Comparison of ENCODE assay signal across 22 cellular contexts in the genomic region with DNA sequence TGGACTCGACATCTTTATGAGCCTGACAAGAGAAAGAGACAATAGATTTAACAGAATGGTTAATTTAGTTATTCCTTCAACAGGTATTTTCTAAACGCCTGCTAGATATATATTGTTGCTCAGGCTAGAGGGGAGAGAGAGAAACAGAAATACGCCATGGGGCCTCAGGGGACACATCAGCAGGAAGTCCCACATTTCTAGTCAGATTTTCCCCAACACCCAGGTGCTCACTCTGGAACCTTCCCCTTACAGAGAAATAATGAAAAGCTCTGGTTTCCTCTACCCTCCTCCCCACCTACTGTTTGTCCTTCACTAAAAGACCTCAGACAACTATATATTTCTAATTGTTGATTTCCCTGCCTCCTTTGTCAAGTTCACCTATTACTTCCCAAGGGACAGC.
"Had no signal": no experiment of that assay in that cellular context is flagged by ENCODE, and none has a peak within 500 bp of the region (broad histone marks: within the 10 kb centered on the region; RNA-seq: fewer than 3 reads in every experiment).

No MANE protein-coding gene starts in this region.

- DNase-seq: activated CD4-positive, alpha-beta memory T cell treated with anti-CD3 and anti-CD28 coated beads for 36 hours; activated CD4-positive, alpha-beta T cell treated with anti-CD3 and anti-CD28 coated beads, Interleukin-2, amount 10 ng/mL, durations not matched to agents 7 days and 5 days; activated CD8-positive, alpha-beta memory T cell treated with anti-CD3 and anti-CD28 coated beads, Interleukin-2, amount 50 U/mL, for 4 hours; activated gamma-delta T cell treated with Interleukin-2 at 50 U/mL for 16 hours; activated naive CD4-positive, alpha-beta T cell treated with anti-CD3 and anti-CD28 coated beads, Interleukin-2, amount 50 U/mL, for 16 hours; activated naive CD8-positive, alpha-beta T cell treated with anti-CD3 and anti-CD28 coated beads, Interleukin-2, amount 10 ng/mL, durations not matched to agents 7 days and 5 days; activated T-cell treated with anti-CD3 and anti-CD28 coated beads, Interleukin-2, amount 50 U/mL, for 72 hours; adrenal gland; anterior cingulate cortex; cerebellar nuclear complex; NCI-H1105 treated with DMSO at 0.1 percent for 48 hours; NCI-H1436 treated with DMSO at 0.1 percent for 48 hours; NCI-H187; NCI-H2081; NCI-H510A treated with DMSO at 0.1 percent for 48 hours; PC-3; SHP77; SW 1271 had no signal

- H3K4me3 ChIP-seq: adrenal gland, SJSA1 had no signal

- H3K9me3 Mint-ChIP-seq: activated CD4-positive, alpha-beta memory T cell treated with anti-CD3 and anti-CD28 coated beads for 36 hours; activated CD4-positive, alpha-beta T cell treated with anti-CD3 and anti-CD28 coated beads, Interleukin-2, amount 10 ng/mL, durations not matched to agents 7 days and 5 days; activated naive CD8-positive, alpha-beta T cell treated with anti-CD3 and anti-CD28 coated beads, Interleukin-2, amount 10 ng/mL, durations not matched to agents 7 days and 5 days; activated T-cell treated with anti-CD3 and anti-CD28 coated beads, Interleukin-2, amount 50 U/mL, for 72 hours; activated T-helper 2 cell treated with anti-CD3 and anti-CD28 coated beads, Interferon-gamma antibody, Interleukin-2, Interleukin-4, amounts not matched to agents 10 μg/mL and 5 μg/mL and 100 μg/mL, durations not matched to agents 14 hours and 24 hours and 36 hours; WTC11 had no signal

- ATAC-seq: activated T-cell treated with anti-CD3 and anti-CD28 coated beads, Interleukin-2, amount 50 U/mL, for 72 hours; PC-3; SK-N-SH treated with all-trans-retinoic acid at 6 μM for 48 hours; WTC11 had no signal

- H3K36me3 ChIP-seq: adrenal gland, SJSA1 had no signal

- H3K27ac Mint-ChIP-seq: activated CD4-positive, alpha-beta memory T cell treated with anti-CD3 and anti-CD28 coated beads for 36 hours; activated CD4-positive, alpha-beta T cell treated with anti-CD3 and anti-CD28 coated beads, Interleukin-2, amount 10 ng/mL, durations not matched to agents 7 days and 5 days; activated naive CD8-positive, alpha-beta T cell treated with anti-CD3 and anti-CD28 coated beads, Interleukin-2, amount 10 ng/mL, durations not matched to agents 7 days and 5 days; activated T-cell treated with anti-CD3 and anti-CD28 coated beads, Interleukin-2, amount 50 U/mL, for 72 hours; activated T-helper 2 cell treated with anti-CD3 and anti-CD28 coated beads, Interferon-gamma antibody, Interleukin-2, Interleukin-4, amounts not matched to agents 10 μg/mL and 5 μg/mL and 100 μg/mL, durations not matched to agents 14 hours and 24 hours and 36 hours; WTC11 had no signal

- H3K27me3 Mint-ChIP-seq: activated CD4-positive, alpha-beta memory T cell treated with anti-CD3 and anti-CD28 coated beads for 36 hours; activated CD4-positive, alpha-beta T cell treated with anti-CD3 and anti-CD28 coated beads, Interleukin-2, amount 10 ng/mL, durations not matched to agents 7 days and 5 days had no signal

- H3K27ac ChIP-seq: adrenal gland, SJSA1 had no signal

- H3K4me1 Mint-ChIP-seq: activated CD4-positive, alpha-beta T cell treated with anti-CD3 and anti-CD28 coated beads, Interleukin-2, amount 10 ng/mL, durations not matched to agents 7 days and 5 days; activated naive CD8-positive, alpha-beta T cell treated with anti-CD3 and anti-CD28 coated beads, Interleukin-2, amount 10 ng/mL, durations not matched to agents 7 days and 5 days had no signal

- H3K36me3 Mint-ChIP-seq: activated CD4-positive, alpha-beta memory T cell treated with anti-CD3 and anti-CD28 coated beads for 36 hours; activated naive CD8-positive, alpha-beta T cell treated with anti-CD3 and anti-CD28 coated beads, Interleukin-2, amount 10 ng/mL, durations not matched to agents 7 days and 5 days; WTC11 had no signal

- H3K9me3 ChIP-seq: adrenal gland, SJSA1 had no signal

- H3K4me1 ChIP-seq: adrenal gland, SJSA1 had no signal

- H3K27me3 ChIP-seq: adrenal gland, SJSA1 had no signal

- H3K4me3 Mint-ChIP-seq: activated CD4-positive, alpha-beta memory T cell treated with anti-CD3 and anti-CD28 coated beads for 36 hours; activated CD4-positive, alpha-beta T cell treated with anti-CD3 and anti-CD28 coated beads, Interleukin-2, amount 10 ng/mL, durations not matched to agents 7 days and 5 days; activated naive CD8-positive, alpha-beta T cell treated with anti-CD3 and anti-CD28 coated beads, Interleukin-2, amount 10 ng/mL, durations not matched to agents 7 days and 5 days; activated T-cell treated with anti-CD3 and anti-CD28 coated beads, Interleukin-2, amount 50 U/mL, for 72 hours; WTC11 had no signal
